In the genomic region with DNA sequence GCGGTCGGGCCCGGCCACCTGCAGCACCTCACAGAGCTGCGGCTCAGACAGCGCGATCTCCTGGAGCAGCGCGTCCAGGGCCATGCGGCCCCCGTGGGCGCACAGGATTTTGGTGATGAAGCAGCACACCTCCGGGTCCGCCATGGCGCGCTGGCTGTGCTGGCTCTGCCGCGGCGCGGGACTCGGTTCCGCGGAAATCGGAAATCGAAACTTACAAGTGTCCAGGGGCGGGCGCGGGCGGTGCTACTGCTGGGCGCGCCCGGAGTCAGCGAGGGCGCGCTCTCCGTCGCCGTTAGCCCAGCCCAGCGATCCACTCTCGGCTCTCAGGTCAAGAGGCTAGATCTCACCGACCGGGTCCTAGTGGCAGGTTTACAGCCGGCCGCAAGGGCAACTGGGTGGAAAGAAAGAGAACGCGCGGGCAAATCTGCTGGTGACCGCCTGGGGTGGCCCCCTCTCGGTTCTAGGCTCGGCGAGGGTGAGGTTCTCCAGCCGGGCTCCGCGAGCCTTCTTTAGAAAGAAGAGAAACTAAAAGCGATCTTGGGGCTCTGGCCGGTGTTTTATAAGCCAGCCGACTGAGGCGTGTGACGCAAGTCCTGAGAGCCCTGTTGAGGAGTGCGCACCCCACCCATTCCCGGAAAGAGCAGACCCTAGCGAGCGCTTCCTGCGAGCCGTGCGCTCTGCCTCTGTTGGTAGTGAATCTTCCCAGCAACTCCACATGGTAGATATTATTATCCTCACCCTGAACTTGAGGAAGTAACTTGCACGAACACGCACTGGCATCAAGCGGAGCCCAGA, we compare ENCODE assay signal across 1 cellular context.
A peak's percentile ranks its signal among the peaks of the same experiment; 100 is the strongest.
TF ChIP-seq lines count a peak whose summit lies in the region.

A gene (minus strand): TSS at position 533 of the 795 bp plus-strand sequence. CDS start 389 bp downstream, at position 144.

TF ChIP-seq in K562, 482 proteins besides CTCF, POLR2A, EP300 and RAD21 (continued from another document and continues in another):
- TF ChIP-seq ZNF316 (IDR thresholded peaks at IDR 0.05), result no peak
- peak; percentile 24 for TF ChIP-seq ZNF384 (IDR thresholded peaks at IDR 0.05; ENCODE audit: low read depth, low read length)
- TF ChIP-seq, protein P1, sequence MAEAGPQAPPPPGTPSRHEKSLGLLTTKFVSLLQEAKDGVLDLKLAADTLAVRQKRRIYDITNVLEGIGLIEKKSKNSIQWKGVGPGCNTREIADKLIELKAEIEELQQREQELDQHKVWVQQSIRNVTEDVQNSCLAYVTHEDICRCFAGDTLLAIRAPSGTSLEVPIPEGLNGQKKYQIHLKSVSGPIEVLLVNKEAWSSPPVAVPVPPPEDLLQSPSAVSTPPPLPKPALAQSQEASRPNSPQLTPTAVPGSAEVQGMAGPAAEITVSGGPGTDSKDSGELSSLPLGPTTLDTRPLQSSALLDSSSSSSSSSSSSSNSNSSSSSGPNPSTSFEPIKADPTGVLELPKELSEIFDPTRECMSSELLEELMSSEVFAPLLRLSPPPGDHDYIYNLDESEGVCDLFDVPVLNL (CRISPR knock-in tag; IDR thresholded peaks at IDR 0.05; ENCODE audit: low read depth), result peak; percentile 89
- no peak; the same call in 1 of the 2 replicates for TF ChIP-seq ZNF224 (CRISPR knock-in tag; IDR thresholded peaks at IDR 0.05)
- TF ChIP-seq TSC22D4 (tag; IDR thresholded peaks at IDR 0.05), result no peak
- TF ChIP-seq SRF (CRISPR knock-in tag; IDR thresholded peaks at IDR 0.05), result no peak; a peak in 1 of 4 replicates
- TF ChIP-seq SRSF3 (IDR thresholded peaks at IDR 0.05; ENCODE audit: insufficient read depth, low read length), result no peak
- TF ChIP-seq HNRNPK (IDR thresholded peaks at IDR 0.05; ENCODE audit: low read depth, low read length, poor library complexity, severe bottlenecking), result no peak
- no peak for TF ChIP-seq SMARCA5 (IDR thresholded peaks at IDR 0.05)
- TF ChIP-seq, protein P2, sequence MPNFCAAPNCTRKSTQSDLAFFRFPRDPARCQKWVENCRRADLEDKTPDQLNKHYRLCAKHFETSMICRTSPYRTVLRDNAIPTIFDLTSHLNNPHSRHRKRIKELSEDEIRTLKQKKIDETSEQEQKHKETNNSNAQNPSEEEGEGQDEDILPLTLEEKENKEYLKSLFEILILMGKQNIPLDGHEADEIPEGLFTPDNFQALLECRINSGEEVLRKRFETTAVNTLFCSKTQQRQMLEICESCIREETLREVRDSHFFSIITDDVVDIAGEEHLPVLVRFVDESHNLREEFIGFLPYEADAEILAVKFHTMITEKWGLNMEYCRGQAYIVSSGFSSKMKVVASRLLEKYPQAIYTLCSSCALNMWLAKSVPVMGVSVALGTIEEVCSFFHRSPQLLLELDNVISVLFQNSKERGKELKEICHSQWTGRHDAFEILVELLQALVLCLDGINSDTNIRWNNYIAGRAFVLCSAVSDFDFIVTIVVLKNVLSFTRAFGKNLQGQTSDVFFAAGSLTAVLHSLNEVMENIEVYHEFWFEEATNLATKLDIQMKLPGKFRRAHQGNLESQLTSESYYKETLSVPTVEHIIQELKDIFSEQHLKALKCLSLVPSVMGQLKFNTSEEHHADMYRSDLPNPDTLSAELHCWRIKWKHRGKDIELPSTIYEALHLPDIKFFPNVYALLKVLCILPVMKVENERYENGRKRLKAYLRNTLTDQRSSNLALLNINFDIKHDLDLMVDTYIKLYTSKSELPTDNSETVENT (CRISPR knock-in tag; IDR thresholded peaks at IDR 0.05), result peak; percentile 88
- no peak for TF ChIP-seq ZNF507 (tag; conservative IDR thresholded peaks at IDR 0.05)
- TF ChIP-seq SMAD1 (IDR thresholded peaks at IDR 0.05; ENCODE audit: low read depth, low read length, partially characterized antibody), result no peak
- TF ChIP-seq RBM25 (IDR thresholded peaks at IDR 0.05; ENCODE audit: low read depth, low read length, severe bottlenecking), result no peak
- 0 out of 2 replicates have a peak, but pooled peaks have one; percentile 59 for TF ChIP-seq ZBED1 (IDR thresholded peaks at IDR 0.05)
- TF ChIP-seq, protein P3, sequence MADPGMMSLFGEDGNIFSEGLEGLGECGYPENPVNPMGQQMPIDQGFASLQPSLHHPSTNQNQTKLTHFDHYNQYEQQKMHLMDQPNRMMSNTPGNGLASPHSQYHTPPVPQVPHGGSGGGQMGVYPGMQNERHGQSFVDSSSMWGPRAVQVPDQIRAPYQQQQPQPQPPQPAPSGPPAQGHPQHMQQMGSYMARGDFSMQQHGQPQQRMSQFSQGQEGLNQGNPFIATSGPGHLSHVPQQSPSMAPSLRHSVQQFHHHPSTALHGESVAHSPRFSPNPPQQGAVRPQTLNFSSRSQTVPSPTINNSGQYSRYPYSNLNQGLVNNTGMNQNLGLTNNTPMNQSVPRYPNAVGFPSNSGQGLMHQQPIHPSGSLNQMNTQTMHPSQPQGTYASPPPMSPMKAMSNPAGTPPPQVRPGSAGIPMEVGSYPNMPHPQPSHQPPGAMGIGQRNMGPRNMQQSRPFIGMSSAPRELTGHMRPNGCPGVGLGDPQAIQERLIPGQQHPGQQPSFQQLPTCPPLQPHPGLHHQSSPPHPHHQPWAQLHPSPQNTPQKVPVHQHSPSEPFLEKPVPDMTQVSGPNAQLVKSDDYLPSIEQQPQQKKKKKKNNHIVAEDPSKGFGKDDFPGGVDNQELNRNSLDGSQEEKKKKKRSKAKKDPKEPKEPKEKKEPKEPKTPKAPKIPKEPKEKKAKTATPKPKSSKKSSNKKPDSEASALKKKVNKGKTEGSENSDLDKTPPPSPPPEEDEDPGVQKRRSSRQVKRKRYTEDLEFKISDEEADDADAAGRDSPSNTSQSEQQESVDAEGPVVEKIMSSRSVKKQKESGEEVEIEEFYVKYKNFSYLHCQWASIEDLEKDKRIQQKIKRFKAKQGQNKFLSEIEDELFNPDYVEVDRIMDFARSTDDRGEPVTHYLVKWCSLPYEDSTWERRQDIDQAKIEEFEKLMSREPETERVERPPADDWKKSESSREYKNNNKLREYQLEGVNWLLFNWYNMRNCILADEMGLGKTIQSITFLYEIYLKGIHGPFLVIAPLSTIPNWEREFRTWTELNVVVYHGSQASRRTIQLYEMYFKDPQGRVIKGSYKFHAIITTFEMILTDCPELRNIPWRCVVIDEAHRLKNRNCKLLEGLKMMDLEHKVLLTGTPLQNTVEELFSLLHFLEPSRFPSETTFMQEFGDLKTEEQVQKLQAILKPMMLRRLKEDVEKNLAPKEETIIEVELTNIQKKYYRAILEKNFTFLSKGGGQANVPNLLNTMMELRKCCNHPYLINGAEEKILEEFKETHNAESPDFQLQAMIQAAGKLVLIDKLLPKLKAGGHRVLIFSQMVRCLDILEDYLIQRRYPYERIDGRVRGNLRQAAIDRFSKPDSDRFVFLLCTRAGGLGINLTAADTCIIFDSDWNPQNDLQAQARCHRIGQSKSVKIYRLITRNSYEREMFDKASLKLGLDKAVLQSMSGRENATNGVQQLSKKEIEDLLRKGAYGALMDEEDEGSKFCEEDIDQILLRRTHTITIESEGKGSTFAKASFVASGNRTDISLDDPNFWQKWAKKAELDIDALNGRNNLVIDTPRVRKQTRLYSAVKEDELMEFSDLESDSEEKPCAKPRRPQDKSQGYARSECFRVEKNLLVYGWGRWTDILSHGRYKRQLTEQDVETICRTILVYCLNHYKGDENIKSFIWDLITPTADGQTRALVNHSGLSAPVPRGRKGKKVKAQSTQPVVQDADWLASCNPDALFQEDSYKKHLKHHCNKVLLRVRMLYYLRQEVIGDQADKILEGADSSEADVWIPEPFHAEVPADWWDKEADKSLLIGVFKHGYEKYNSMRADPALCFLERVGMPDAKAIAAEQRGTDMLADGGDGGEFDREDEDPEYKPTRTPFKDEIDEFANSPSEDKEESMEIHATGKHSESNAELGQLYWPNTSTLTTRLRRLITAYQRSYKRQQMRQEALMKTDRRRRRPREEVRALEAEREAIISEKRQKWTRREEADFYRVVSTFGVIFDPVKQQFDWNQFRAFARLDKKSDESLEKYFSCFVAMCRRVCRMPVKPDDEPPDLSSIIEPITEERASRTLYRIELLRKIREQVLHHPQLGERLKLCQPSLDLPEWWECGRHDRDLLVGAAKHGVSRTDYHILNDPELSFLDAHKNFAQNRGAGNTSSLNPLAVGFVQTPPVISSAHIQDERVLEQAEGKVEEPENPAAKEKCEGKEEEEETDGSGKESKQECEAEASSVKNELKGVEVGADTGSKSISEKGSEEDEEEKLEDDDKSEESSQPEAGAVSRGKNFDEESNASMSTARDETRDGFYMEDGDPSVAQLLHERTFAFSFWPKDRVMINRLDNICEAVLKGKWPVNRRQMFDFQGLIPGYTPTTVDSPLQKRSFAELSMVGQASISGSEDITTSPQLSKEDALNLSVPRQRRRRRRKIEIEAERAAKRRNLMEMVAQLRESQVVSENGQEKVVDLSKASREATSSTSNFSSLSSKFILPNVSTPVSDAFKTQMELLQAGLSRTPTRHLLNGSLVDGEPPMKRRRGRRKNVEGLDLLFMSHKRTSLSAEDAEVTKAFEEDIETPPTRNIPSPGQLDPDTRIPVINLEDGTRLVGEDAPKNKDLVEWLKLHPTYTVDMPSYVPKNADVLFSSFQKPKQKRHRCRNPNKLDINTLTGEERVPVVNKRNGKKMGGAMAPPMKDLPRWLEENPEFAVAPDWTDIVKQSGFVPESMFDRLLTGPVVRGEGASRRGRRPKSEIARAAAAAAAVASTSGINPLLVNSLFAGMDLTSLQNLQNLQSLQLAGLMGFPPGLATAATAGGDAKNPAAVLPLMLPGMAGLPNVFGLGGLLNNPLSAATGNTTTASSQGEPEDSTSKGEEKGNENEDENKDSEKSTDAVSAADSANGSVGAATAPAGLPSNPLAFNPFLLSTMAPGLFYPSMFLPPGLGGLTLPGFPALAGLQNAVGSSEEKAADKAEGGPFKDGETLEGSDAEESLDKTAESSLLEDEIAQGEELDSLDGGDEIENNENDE (IDR thresholded peaks at IDR 0.05; ENCODE audit: low read depth, low read length), result no peak
- peak; percentile 34 for TF ChIP-seq SAP30 (IDR thresholded peaks at IDR 0.05; ENCODE audit: borderline replicate concordance, insufficient read depth, low read depth, low read length, poor library complexity, severe bottlenecking)
- peak; percentile 12; the same call in 1 of the 2 replicates for TF ChIP-seq PHB (CRISPR knock-in tag; IDR thresholded peaks at IDR 0.05)
- TF ChIP-seq TAF15 (IDR thresholded peaks at IDR 0.05; ENCODE audit: low read depth, low read length), result 0 out of 2 replicates have a peak, but pooled peaks have one; percentile 22
- TF ChIP-seq, protein P4, sequence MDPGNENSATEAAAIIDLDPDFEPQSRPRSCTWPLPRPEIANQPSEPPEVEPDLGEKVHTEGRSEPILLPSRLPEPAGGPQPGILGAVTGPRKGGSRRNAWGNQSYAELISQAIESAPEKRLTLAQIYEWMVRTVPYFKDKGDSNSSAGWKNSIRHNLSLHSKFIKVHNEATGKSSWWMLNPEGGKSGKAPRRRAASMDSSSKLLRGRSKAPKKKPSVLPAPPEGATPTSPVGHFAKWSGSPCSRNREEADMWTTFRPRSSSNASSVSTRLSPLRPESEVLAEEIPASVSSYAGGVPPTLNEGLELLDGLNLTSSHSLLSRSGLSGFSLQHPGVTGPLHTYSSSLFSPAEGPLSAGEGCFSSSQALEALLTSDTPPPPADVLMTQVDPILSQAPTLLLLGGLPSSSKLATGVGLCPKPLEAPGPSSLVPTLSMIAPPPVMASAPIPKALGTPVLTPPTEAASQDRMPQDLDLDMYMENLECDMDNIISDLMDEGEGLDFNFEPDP (CRISPR knock-in tag; IDR thresholded peaks at IDR 0.05), result no peak
- TF ChIP-seq, protein P5, sequence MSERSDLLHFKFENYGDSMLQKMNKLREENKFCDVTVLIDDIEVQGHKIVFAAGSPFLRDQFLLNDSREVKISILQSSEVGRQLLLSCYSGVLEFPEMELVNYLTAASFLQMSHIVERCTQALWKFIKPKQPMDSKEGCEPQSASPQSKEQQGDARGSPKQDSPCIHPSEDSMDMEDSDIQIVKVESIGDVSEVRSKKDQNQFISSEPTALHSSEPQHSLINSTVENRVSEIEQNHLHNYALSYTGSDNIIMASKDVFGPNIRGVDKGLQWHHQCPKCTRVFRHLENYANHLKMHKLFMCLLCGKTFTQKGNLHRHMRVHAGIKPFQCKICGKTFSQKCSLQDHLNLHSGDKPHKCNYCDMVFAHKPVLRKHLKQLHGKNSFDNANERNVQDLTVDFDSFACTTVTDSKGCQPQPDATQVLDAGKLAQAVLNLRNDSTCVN (CRISPR knock-in tag; IDR thresholded peaks at IDR 0.05), result peak; percentile 88; the same call in 1 of the 2 replicates
- no peak; the same call in 1 of the 2 replicates for TF ChIP-seq HSF4 (CRISPR knock-in tag; IDR thresholded peaks at IDR 0.05; ENCODE audit: borderline replicate concordance)
- TF ChIP-seq FOSL1 (tag; conservative IDR thresholded peaks at IDR 0.05), result peak; percentile 73
- TF ChIP-seq, protein P6, sequence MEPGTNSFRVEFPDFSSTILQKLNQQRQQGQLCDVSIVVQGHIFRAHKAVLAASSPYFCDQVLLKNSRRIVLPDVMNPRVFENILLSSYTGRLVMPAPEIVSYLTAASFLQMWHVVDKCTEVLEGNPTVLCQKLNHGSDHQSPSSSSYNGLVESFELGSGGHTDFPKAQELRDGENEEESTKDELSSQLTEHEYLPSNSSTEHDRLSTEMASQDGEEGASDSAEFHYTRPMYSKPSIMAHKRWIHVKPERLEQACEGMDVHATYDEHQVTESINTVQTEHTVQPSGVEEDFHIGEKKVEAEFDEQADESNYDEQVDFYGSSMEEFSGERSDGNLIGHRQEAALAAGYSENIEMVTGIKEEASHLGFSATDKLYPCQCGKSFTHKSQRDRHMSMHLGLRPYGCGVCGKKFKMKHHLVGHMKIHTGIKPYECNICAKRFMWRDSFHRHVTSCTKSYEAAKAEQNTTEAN (CRISPR knock-in tag; IDR thresholded peaks at IDR 0.05), result 0 out of 2 replicates have a peak, but pooled peaks have one; percentile 91
- TF ChIP-seq PCBP2 (IDR thresholded peaks at IDR 0.05; ENCODE audit: low read depth, low read length, poor library complexity, severe bottlenecking), result no peak
- TF ChIP-seq ATF7 (IDR thresholded peaks at IDR 0.05), result peak; percentile 87
- TF ChIP-seq ZNF23 (CRISPR knock-in tag; IDR thresholded peaks at IDR 0.05), result peak; percentile 80; the same call in 1 of the 2 replicates
- no peak for TF ChIP-seq CREBBP (IDR thresholded peaks at IDR 0.05; ENCODE audit: low read depth, low read length)
- TF ChIP-seq GATA2 (CRISPR knock-in tag; IDR thresholded peaks at IDR 0.05), result no peak
- TF ChIP-seq, protein P7, sequence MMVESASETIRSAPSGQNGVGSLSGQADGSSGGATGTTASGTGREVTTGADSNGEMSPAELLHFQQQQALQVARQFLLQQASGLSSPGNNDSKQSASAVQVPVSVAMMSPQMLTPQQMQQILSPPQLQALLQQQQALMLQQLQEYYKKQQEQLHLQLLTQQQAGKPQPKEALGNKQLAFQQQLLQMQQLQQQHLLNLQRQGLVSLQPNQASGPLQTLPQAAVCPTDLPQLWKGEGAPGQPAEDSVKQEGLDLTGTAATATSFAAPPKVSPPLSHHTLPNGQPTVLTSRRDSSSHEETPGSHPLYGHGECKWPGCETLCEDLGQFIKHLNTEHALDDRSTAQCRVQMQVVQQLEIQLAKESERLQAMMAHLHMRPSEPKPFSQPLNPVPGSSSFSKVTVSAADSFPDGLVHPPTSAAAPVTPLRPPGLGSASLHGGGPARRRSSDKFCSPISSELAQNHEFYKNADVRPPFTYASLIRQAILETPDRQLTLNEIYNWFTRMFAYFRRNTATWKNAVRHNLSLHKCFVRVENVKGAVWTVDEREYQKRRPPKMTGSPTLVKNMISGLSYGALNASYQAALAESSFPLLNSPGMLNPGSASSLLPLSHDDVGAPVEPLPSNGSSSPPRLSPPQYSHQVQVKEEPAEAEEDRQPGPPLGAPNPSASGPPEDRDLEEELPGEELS (CRISPR knock-in tag; IDR thresholded peaks at IDR 0.05; ENCODE audit: borderline replicate concordance), result peak; percentile 96; the same call in 1 of the 2 replicates
- no peak for TF ChIP-seq FUS (optimal IDR thresholded peaks at IDR 0.05; ENCODE audit: low read depth, low read length)
